ENCODE assay signal across 1 cellular context in the genomic region with DNA sequence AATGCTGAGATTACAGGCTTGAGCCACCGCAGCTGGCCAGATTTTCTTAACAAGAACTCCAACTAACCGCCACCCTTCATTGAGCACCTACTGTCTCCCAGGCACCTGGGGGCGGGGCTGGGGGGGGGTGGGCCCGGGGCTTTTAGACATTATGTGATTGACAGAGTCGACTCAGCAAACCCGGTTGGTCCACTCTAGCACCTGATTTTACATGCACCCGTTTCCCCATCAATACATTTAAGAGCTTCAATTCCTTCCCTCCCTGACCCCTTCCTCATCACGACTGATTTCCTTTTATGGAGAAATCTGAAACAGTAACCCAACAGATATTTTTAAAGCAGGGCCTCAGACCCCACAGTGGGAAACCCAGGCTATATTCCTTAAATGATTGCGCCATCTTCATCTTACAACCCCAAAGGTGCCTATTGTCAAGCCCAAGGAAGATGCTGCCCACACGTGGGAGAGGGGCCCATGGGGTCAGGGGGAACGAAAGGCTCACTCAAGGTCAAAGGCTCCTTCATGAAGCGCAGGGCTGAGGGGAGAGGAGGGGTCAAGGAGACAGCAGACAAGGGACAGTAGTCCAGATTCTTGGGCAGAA.
A peak's percentile ranks its signal among the peaks of the same experiment; 100 is the strongest.
TF ChIP-seq lines count a peak whose summit lies in the region.

No MANE protein-coding gene starts in this region.

TF ChIP-seq in GM12878, 131 proteins besides CTCF, POLR2A, EP300 and RAD21 (continued from another document):
- TF ChIP-seq, protein P1, sequence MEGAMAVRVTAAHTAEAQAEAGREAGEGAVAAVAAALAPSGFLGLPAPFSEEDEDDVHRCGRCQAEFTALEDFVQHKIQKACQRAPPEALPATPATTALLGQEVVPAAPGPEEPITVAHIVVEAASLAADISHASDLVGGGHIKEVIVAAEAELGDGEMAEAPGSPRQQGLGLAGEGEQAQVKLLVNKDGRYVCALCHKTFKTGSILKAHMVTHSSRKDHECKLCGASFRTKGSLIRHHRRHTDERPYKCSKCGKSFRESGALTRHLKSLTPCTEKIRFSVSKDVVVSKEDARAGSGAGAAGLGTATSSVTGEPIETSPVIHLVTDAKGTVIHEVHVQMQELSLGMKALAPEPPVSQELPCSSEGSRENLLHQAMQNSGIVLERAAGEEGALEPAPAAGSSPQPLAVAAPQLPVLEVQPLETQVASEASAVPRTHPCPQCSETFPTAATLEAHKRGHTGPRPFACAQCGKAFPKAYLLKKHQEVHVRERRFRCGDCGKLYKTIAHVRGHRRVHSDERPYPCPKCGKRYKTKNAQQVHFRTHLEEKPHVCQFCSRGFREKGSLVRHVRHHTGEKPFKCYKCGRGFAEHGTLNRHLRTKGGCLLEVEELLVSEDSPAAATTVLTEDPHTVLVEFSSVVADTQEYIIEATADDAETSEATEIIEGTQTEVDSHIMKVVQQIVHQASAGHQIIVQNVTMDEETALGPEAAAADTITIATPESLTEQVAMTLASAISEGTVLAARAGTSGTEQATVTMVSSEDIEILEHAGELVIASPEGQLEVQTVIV (IDR thresholded peaks at IDR 0.05; ENCODE audit: borderline replicate concordance, partially characterized antibody), result no peak
- TF ChIP-seq CREM (IDR thresholded peaks at IDR 0.05; ENCODE audit: low read depth) (no peak), NFXL1 (IDR thresholded peaks at IDR 0.05; ENCODE audit: borderline replicate concordance) (no peak), POLR2AphosphoS5 (IDR thresholded peaks at IDR 0.05; ENCODE audit: low read length) (peak; percentile 63; the same call in 1 of the 2 replicates), IRF4 (IDR thresholded peaks at IDR 0.05; ENCODE audit: low read depth, low read length) (no peak), NBN (IDR thresholded peaks at IDR 0.05) (0 out of 2 replicates have a peak, but pooled peaks have one; percentile 36)
- TF ChIP-seq, protein P2, sequence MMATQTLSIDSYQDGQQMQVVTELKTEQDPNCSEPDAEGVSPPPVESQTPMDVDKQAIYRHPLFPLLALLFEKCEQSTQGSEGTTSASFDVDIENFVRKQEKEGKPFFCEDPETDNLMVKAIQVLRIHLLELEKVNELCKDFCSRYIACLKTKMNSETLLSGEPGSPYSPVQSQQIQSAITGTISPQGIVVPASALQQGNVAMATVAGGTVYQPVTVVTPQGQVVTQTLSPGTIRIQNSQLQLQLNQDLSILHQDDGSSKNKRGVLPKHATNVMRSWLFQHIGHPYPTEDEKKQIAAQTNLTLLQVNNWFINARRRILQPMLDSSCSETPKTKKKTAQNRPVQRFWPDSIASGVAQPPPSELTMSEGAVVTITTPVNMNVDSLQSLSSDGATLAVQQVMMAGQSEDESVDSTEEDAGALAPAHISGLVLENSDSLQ (IDR thresholded peaks at IDR 0.05), result peak; percentile 81
TF ChIP-seq in GM12878: peak in this region for 8.
